Comparison of ENCODE assay signal across 1 cellular context in genomic region chr10:28681928-28682750, GRCh38.
A peak's percentile ranks its signal among the peaks of the same experiment; 100 is the strongest.
TF ChIP-seq lines count a peak whose summit lies in the region.

No MANE protein-coding gene starts in this region.

TF ChIP-seq in K562, 482 proteins besides CTCF, POLR2A, EP300 and RAD21 (continued from another document):
- TF ChIP-seq BRF2 (IDR thresholded peaks at IDR 0.05; ENCODE audit: borderline replicate concordance, insufficient read depth, insufficient read length) = no peak
- peak; percentile 45; the same call in 1 of the 2 replicates for TF ChIP-seq HDAC2 (IDR thresholded peaks at IDR 0.05)
- peak; percentile 92 for TF ChIP-seq CBFA2T3 (IDR thresholded peaks at IDR 0.05)
- no peak for TF ChIP-seq HDAC8 (tag; IDR thresholded peaks at IDR 0.05)
- no peak for TF ChIP-seq ZKSCAN8 (CRISPR knock-in tag; IDR thresholded peaks at IDR 0.05)
- no peak for TF ChIP-seq UBTF (IDR thresholded peaks at IDR 0.05; ENCODE audit: borderline replicate concordance in 1 of 2, low read depth in 2 of 2, low read length in 2 of 2)
- no peak for TF ChIP-seq MCM2 (IDR thresholded peaks at IDR 0.05; ENCODE audit: low read depth)
- TF ChIP-seq FOXA3 (CRISPR knock-in tag; conservative IDR thresholded peaks at IDR 0.05 in 1 of 2, IDR thresholded peaks at IDR 0.05 in 1 of 2) = no peak
- TF ChIP-seq CBX5 (IDR thresholded peaks at IDR 0.05; ENCODE audit: borderline replicate concordance, low read depth) = no peak
- no peak for TF ChIP-seq PBX2 (CRISPR knock-in tag; IDR thresholded peaks at IDR 0.05; ENCODE audit: low read depth)
- peak; percentile 73 for TF ChIP-seq PBX2 (tag; conservative IDR thresholded peaks at IDR 0.05; ENCODE audit: low read depth)
- no peak for TF ChIP-seq FOXO4 (CRISPR knock-in tag; IDR thresholded peaks at IDR 0.05)
- TF ChIP-seq ZNF318 (IDR thresholded peaks at IDR 0.05; ENCODE audit: borderline replicate concordance in 1 of 2, low read depth in 1 of 2) = no peak
- no peak for TF ChIP-seq CREB3 (tag; conservative IDR thresholded peaks at IDR 0.05; ENCODE audit: low read depth)
- peak; percentile 41; the same call in 1 of the 2 replicates for TF ChIP-seq CREM (IDR thresholded peaks at IDR 0.05; ENCODE audit: low read depth)
- no peak for TF ChIP-seq ZNF75A (CRISPR knock-in tag; IDR thresholded peaks at IDR 0.05)
- TF ChIP-seq JUNB (CRISPR knock-in tag; conservative IDR thresholded peaks at IDR 0.05) = no peak
- TF ChIP-seq ATF7 (IDR thresholded peaks at IDR 0.05) = 0 out of 2 replicates have a peak, but pooled peaks have one; percentile 16
- no peak for TF ChIP-seq RCOR1 (IDR thresholded peaks at IDR 0.05; ENCODE audit: borderline replicate concordance in 1 of 2, low read depth in 2 of 2, low read length in 2 of 2)
- 0 out of 4 replicates have a peak, but pooled peaks of 1 of the 2 experiments have one; percentile 11 for TF ChIP-seq TBL1XR1 (IDR thresholded peaks at IDR 0.05; ENCODE audit: low read length in 2 of 2)
- no peak for TF ChIP-seq ZBTB43 (CRISPR knock-in tag; IDR thresholded peaks at IDR 0.05)
- no peak for TF ChIP-seq KAT2B (IDR thresholded peaks at IDR 0.05; ENCODE audit: low read depth, low read length)
TF ChIP-seq in K562: peak in this region for 49.
